Comparison of ENCODE assay signal across 7 cellular contexts in genomic region chr12:14774944-14775651, GRCh38. TPM values are rescaled to one million over a fixed set of nuclear protein-coding genes. Genes with fewer than 3 reads are reported as not detected.
DNase-seq lines count a peak whose midpoint lies in the region; ATAC-seq and TF ChIP-seq lines count a peak whose summit lies in the region.

No MANE protein-coding gene starts in this region.

- ATAC-seq in left colon (peak; percentile 46), GM18867 (IDR thresholded peaks at IDR 0.05; ENCODE audit: unreplicated experiment) (no peak), GM18498 (IDR thresholded peaks at IDR 0.05; ENCODE audit: unreplicated experiment) (no peak)

- TF ChIP-seq CTCF in coronary artery (IDR thresholded peaks at IDR 0.05): no peak

- intact Hi-C loops in left colon (cut with DNase I, micrococcal nuclease): no loop called here

- H3K27ac ChIP-seq in coronary artery: peak overlapping the region; percentile 94 to 97

- H3K4me3 ChIP-seq in coronary artery: peak overlapping the region; percentile 90

- DNase-seq in HS-27A (ENCODE audit: low read depth): peak; percentile 71
- DNase-seq in T-helper 9 cell: peak; percentile 10
- DNase-seq in coronary artery (ENCODE audit: low spot score): peak; percentile 84
- peak; percentile 53 to 65 for DNase-seq in left colon
- DNase-seq in stimulated activated CD4-positive, alpha-beta T cell treated with anti-CD3 and anti-CD28 coated beads, Interleukin-4, amount 100 ng/mL, for 24 hours: peak; percentile 22

RNA-seq across cellular contexts. Expression of gene WBP11, which starts 28.2 kb away (rescaled TPM):
- 10 to 100 TPM; 38.0 to 44.1 TPM for total RNA-seq in left colon

RNA-seq across cellular contexts. Expression of gene C12orf60, which starts 28.4 kb away (rescaled TPM):
- total RNA-seq in left colon: under 1 TPM; 0.31 to 0.89 TPM

RNA-seq across cellular contexts. Expression of gene SMCO3, which starts 38.9 kb away (rescaled TPM):
- total RNA-seq in left colon: not detected

Comparison
In these comparisons a context has a peak if more than half of its experiments do, and no peak if none do; other contexts are left out.
1. DNase-seq: peak in every context shown above with its lines; median percentile 84 in coronary artery; 71 in HS-27A; 59 in left colon; 22 in stimulated activated CD4-positive, alpha-beta T cell treated with anti-CD3 and anti-CD28 coated beads, Interleukin-4, amount 100 ng/mL, for 24 hours; 10 in T-helper 9 cell.